ENCODE assay signal across 1 cellular context in the genomic region with DNA sequence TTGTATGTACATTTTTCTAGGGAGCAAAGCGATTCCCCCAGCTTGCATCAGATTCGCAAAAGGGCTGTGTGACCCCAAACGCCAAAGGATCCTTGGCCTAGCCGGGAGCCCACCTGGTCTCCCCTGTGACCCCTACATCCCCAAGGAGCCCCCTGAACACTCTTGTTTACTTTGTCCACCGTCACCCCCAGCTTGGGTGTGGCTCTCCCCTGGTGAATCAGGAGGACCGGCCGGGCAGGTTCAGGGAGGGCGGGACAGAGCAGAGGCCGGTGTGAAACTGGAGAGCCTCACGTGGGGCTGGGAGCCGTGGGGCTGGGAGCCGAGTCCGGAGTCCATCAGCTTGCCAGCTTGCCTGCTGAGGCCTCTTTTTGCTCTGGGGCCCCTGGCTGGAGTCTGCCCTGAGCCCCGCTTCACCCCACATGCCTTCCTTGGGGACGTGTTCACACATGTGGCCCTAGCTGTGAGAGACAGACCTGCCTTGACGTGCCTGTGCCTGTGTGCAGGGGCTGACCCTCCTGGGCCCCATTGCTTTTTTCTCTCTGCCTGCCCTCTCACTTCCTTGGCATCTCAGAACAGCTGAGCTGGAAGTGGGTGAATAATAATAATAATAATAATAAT.
TF ChIP-seq lines count a peak whose summit lies in the region.

No MANE protein-coding gene starts in this region.

TF ChIP-seq in HEK293, 187 proteins besides CTCF, POLR2A, EP300 and RAD21 (continued from another document):
- TF ChIP-seq ZNF362 (tag by site-specific recombination; IDR thresholded peaks at IDR 0.05): peak; percentile 43; the same call in 1 of the 2 replicates
- TF ChIP-seq ZNF24 (tag by site-specific recombination; IDR thresholded peaks at IDR 0.05): peak; percentile 31; the same call in 1 of the 2 replicates
- no peak for TF ChIP-seq ZNF174 (tag by site-specific recombination; IDR thresholded peaks at IDR 0.05)
- 0 out of 2 replicates have a peak, but pooled peaks have one; percentile 23 for TF ChIP-seq PRDM4 (tag by site-specific recombination; IDR thresholded peaks at IDR 0.05)
- peak; percentile 14 for TF ChIP-seq ZBTB26 (tag by site-specific recombination; optimal IDR thresholded peaks at IDR 0.05)
- TF ChIP-seq ZNF777 (tag by site-specific recombination; IDR thresholded peaks at IDR 0.05; ENCODE audit: borderline replicate concordance): 0 out of 2 replicates have a peak, but pooled peaks have one; percentile 8
- TF ChIP-seq ZNF335 (tag by site-specific recombination; conservative IDR thresholded peaks at IDR 0.05): peak; percentile 92
- TF ChIP-seq ZBTB48 (tag by site-specific recombination; IDR thresholded peaks at IDR 0.05): peak; percentile 84
- TF ChIP-seq SP3 (tag by site-specific recombination; IDR thresholded peaks at IDR 0.05): peak; percentile 57
- peak; percentile 56; the same call in 1 of the 2 replicates for TF ChIP-seq ZNF660 (tag by site-specific recombination; IDR thresholded peaks at IDR 0.05)
- no peak for TF ChIP-seq ZNF112 (tag by site-specific recombination; IDR thresholded peaks at IDR 0.05)
- TF ChIP-seq KLF8 (tag by site-specific recombination; IDR thresholded peaks at IDR 0.05): peak; percentile 40; the same call in 1 of the 2 replicates
- TF ChIP-seq ZNF157 (tag by site-specific recombination; IDR thresholded peaks at IDR 0.05): no peak
- peak; percentile 20; the same call in 1 of the 2 replicates for TF ChIP-seq ZNF629 (tag by site-specific recombination; IDR thresholded peaks at IDR 0.05)
- TF ChIP-seq ZNF768 (tag by site-specific recombination; IDR thresholded peaks at IDR 0.05): 0 out of 2 replicates have a peak, but pooled peaks have one; percentile 8
